ENCODE assay signal across 17 cellular contexts in genomic region chr12:6297170-6297569, GRCh38. TPM values are rescaled to one million over a fixed set of nuclear protein-coding genes. Genes with fewer than 3 reads are reported as not detected.
DNase-seq lines count a peak whose midpoint lies in the region; ATAC-seq and TF ChIP-seq lines count a peak whose summit lies in the region.
"Had no signal": no experiment of that assay in that cellular context is flagged by ENCODE, and none has a peak within 500 bp of the region (broad histone marks: within the 10 kb centered on the region; RNA-seq: fewer than 3 reads in every experiment).

No MANE protein-coding gene starts in this region.

- POLR2A ChIA-PET in IMR-90 (lab: Charles Lee; ENCODE audit: unreplicated experiment), result no interaction called here

- WGBS in GM23248 (ENCODE audit: low coverage in 1 of 2, low lambda C conversion rate in 2 of 2, missing lambda C conversion rate in 2 of 2), 2 experiments, result 87 to 88% methylated on average over 9 to 10 of the region's 10 CpGs
- no CpG with 5 or more reads among the region's 10 CpGs for WGBS in IMR-90 (ENCODE audit: extremely low coverage in 2 of 2, insufficient read length in 1 of 2), 2 experiments
- 89% methylated on average over 9 of the region's 10 CpGs for WGBS in hepatocyte (ENCODE audit: low lambda C conversion rate, missing lambda C conversion rate)
- 44 to 82% methylated on average over 9 of the region's 10 CpGs for WGBS in sigmoid colon, 2 donors

- H2BK120ac ChIP-seq in IMR-90 (ENCODE audit: low read depth, low read length), result 0 out of 2 replicates have a peak overlapping the region, but pooled peaks have one; percentile 17

- no peak for TF ChIP-seq CTCF in IMR-90 (conservative IDR thresholded peaks at IDR 0.05; ENCODE audit: low read depth, low read length)
- TF ChIP-seq CTCF in hepatocyte (IDR thresholded peaks at IDR 0.05; ENCODE audit: poor library complexity), result no peak
- no peak for TF ChIP-seq CTCF in sigmoid colon (IDR thresholded peaks at IDR 0.05)

- no peaks in the 10 kb centered on the region for H4K20me1 ChIP-seq in GM23248 (ENCODE audit: insufficient read depth)
- H4K20me1 ChIP-seq in IMR-90 (ENCODE audit: insufficient read depth, low read length), result no peaks in the 10 kb centered on the region
- H4K20me1 ChIP-seq in hepatocyte (ENCODE audit: insufficient read depth, poor library complexity, severe bottlenecking), result no peaks in the 10 kb centered on the region

- H3K4ac ChIP-seq in IMR-90 (ENCODE audit: low read depth, low read length), result peak overlapping the region; percentile 3; the same call in 1 of the 2 replicates

- no peak overlapping the region for H4K91ac ChIP-seq in IMR-90 (ENCODE audit: insufficient read depth, low read depth, low read length)

- H3K4me3 ChIP-seq in GM23248 (no peak overlapping the region), IMR-90 (ENCODE audit: insufficient read depth, low read depth, low read length) (no peak overlapping the region), hepatocyte (no peak overlapping the region), sigmoid colon (no peak overlapping the region)

- H2BK5ac ChIP-seq in IMR-90 (ENCODE audit: low read depth, low read length, poor library complexity, severe bottlenecking), result no peak overlapping the region

- H3K27ac ChIP-seq in GM23248, result no peak overlapping the region
- peak overlapping the region; percentile 51; the same call in 1 of the 2 replicates for H3K27ac ChIP-seq in IMR-90 (ENCODE audit: insufficient read depth, low read length)
- H3K27ac ChIP-seq in hepatocyte, result peak overlapping the region; percentile 54
- no peak overlapping the region for H3K27ac ChIP-seq in sigmoid colon
- H3K27ac ChIP-seq: KMS-11 had no signal

- H4K5ac ChIP-seq in IMR-90 (ENCODE audit: low read depth, low read length), result peak overlapping the region; percentile 65; the same call in 1 of the 2 replicates

- peak overlapping the region; percentile 7; the same call in 1 of the 2 replicates for H3K14ac ChIP-seq in IMR-90 (replicated peaks; ENCODE audit: low read depth, low read length)

- H2BK20ac ChIP-seq in IMR-90 (ENCODE audit: low read depth, low read length), result peak overlapping the region; percentile 56; the same call in 1 of the 2 replicates

- peak overlapping the region; percentile 71 for H3K18ac ChIP-seq in IMR-90 (ENCODE audit: low read depth, low read length)

- no peaks in the 10 kb centered on the region; a peak in 1 of 4 replicates for H3K79me1 ChIP-seq in IMR-90 (ENCODE audit: low read depth in 1 of 2, low read length in 2 of 2)

- H2AFZ ChIP-seq in GM23248 (0 out of 2 replicates have a peak overlapping the region, but pooled peaks have one; percentile 2), IMR-90 (replicated peaks; ENCODE audit: low read length, poor library complexity) (no peak overlapping the region), hepatocyte (no peak overlapping the region)

- no peak overlapping the region for H3K56ac ChIP-seq in IMR-90 (ENCODE audit: extremely low read depth, insufficient read depth, low read length)

- CTCF ChIA-PET in IMR-90 (lab: Yijun Ruan, JAX), result interaction anchor here (1.0 kb wide), 1 partner anchor 101 kb away, joined by 3 read pairs; no protein-coding TSS in a partner anchor

- peak overlapping the region; percentile 72; the same call in 1 of the 2 replicates for H2AK5ac ChIP-seq in IMR-90 (ENCODE audit: low read depth, low read length)

- dilution Hi-C loops in IMR-90 (cut with HindIII; ENCODE audit: low sequenced_read_pairs, unreplicated experiment), result no loop called here

- H3K9me2 ChIP-seq in GM23248 (ENCODE audit: insufficient read depth) (no peaks in the 10 kb centered on the region), hepatocyte (replicated peaks; ENCODE audit: insufficient read depth) (no peaks in the 10 kb centered on the region)

- H3K9me1 ChIP-seq in IMR-90 (ENCODE audit: insufficient read depth, low read length), result peaks cover 8% of the 10 kb centered on the region; the same call in 1 of the 2 replicates

- H3K9ac ChIP-seq in GM23248 (no peak overlapping the region), IMR-90 (ENCODE audit: low read depth, low read length) (no peak overlapping the region)
- H3K9ac ChIP-seq: KMS-11 had no signal

- H2AK9ac ChIP-seq in IMR-90 (replicated peaks; ENCODE audit: low read depth, low read length, poor library complexity), result no peak overlapping the region

- no peak for DNase-seq in GM23248
- DNase-seq in IMR-90, result no peak
- DNase-seq in hepatocyte (ENCODE audit: low spot score), result no peak
- peak; percentile 14 for DNase-seq in sigmoid colon
- DNase-seq in NCI-H446 (lab: John Stamatoyannopoulos, UW), result no peak
- DNase-seq in NCI-H82 (lab: John Stamatoyannopoulos, UW), result no peak
- no peak for DNase-seq in activated naive CD4-positive, alpha-beta T cell treated with Interleukin-2 at 50 U/mL for 16 hours
- DNase-seq: DMS 273 treated with DMSO at 0.1 percent for 48 hours; NCI-H1417 treated with DMSO at 0.1 percent for 48 hours; NCI-H1930; NCI-H526; NK-92 treated with Interleukin-12 subunit alpha and Interleukin-12 subunit beta, amount 100 ng/mL, for 24 hours; SHP77 treated with DMSO at 0.1 percent for 48 hours; T-helper 1 cell had no signal

- no peak overlapping the region for H3K4me2 ChIP-seq in GM23248 (ENCODE audit: unreplicated experiment)
- no peak overlapping the region for H3K4me2 ChIP-seq in IMR-90 (ENCODE audit: low read depth, low read length)
- no peak overlapping the region for H3K4me2 ChIP-seq in hepatocyte
- H3K4me2 ChIP-seq: KMS-11 had no signal

- peaks cover 30% of the 10 kb centered on the region for H3K4me1 ChIP-seq in GM23248 (ENCODE audit: insufficient read depth)
- H3K4me1 ChIP-seq in IMR-90 (ENCODE audit: control insufficient read depth, insufficient read depth, low read length), result peaks cover 24% of the 10 kb centered on the region
- H3K4me1 ChIP-seq in hepatocyte (ENCODE audit: insufficient read depth), result peaks cover 38% of the 10 kb centered on the region
- H3K4me1 ChIP-seq in sigmoid colon, result peaks cover 0 to 23% (median 16%) of the 10 kb centered on the region in 4 donors

- no peaks in the 10 kb centered on the region for H3K9me3 ChIP-seq in GM23248 (ENCODE audit: low read depth)
- H3K9me3 ChIP-seq in IMR-90 (ENCODE audit: control insufficient read depth, insufficient read depth, low read length), result no peaks in the 10 kb centered on the region
- no peaks in the 10 kb centered on the region for H3K9me3 ChIP-seq in hepatocyte (ENCODE audit: low read depth)
- H3K9me3 ChIP-seq in sigmoid colon, result no peaks in the 10 kb centered on the region

- no peaks in the 10 kb centered on the region for H3K36me3 ChIP-seq in GM23248 (ENCODE audit: low read depth)
- no peaks in the 10 kb centered on the region for H3K36me3 ChIP-seq in IMR-90 (ENCODE audit: control insufficient read depth, insufficient read depth, low read length)
- H3K36me3 ChIP-seq in hepatocyte (replicated peaks; ENCODE audit: insufficient read depth, low read depth), result no peaks in the 10 kb centered on the region
- no peaks in the 10 kb centered on the region for H3K36me3 ChIP-seq in sigmoid colon

- no peak for TF ChIP-seq EP300 in sigmoid colon (IDR thresholded peaks at IDR 0.05)

- peaks cover 21% of the 10 kb centered on the region; the same call in 1 of the 2 replicates for H3F3A ChIP-seq in GM23248 (ENCODE audit: insufficient read depth)

- ATAC-seq in IMR-90 (ENCODE audit: low read depth), result no peak
- no peak for ATAC-seq in HG02870 (IDR thresholded peaks at IDR 0.05; ENCODE audit: unreplicated experiment)

- BruUV-seq in IMR-90 (replicated peaks; lab: Mats Ljungman, UMichigan), result no TSS peak

- TF ChIP-seq POLR2A in IMR-90 (IDR thresholded peaks at IDR 0.05; ENCODE audit: low read depth, low read length) (no peak), sigmoid colon (IDR thresholded peaks at IDR 0.05) (no peak)

- H3K23ac ChIP-seq in IMR-90 (ENCODE audit: low read depth, low read length), result no peak overlapping the region

- intact Hi-C loops in IMR-90 (cut with micrococcal nuclease) (no loop called here), sigmoid colon (cut with DNase I) (no loop called here)

- no peak for TF ChIP-seq RAD21 in IMR-90 (IDR thresholded peaks at IDR 0.05; ENCODE audit: low read length)

- H4K8ac ChIP-seq in IMR-90 (ENCODE audit: low read depth in 2 of 2, low read length in 2 of 2), result peak overlapping the region in 1 of 2 experiments; percentile 13; a peak in 1 of 4 replicates

- in situ Hi-C loops in GM23248 (cut with MboI) (no loop called here), IMR-90 (cut with MboI; ENCODE audit: low sequenced_read_pairs) (loop anchor here (25.0 kb wide), 1 partner anchor 835 kb away; no protein-coding TSS in a partner anchor)

- H2BK15ac ChIP-seq in IMR-90 (ENCODE audit: low read depth, low read length), result peak overlapping the region; percentile 10; the same call in 1 of the 3 replicates

- no peaks in the 10 kb centered on the region for H3K79me2 ChIP-seq in GM23248 (ENCODE audit: insufficient read depth)
- H3K79me2 ChIP-seq in hepatocyte, result no peaks in the 10 kb centered on the region

- H3K27me3 ChIP-seq in GM23248 (replicated peaks; ENCODE audit: insufficient read depth) (no peaks in the 10 kb centered on the region), IMR-90 (ENCODE audit: control insufficient read depth, insufficient read depth, low read length) (no peaks in the 10 kb centered on the region), hepatocyte (no peaks in the 10 kb centered on the region), sigmoid colon (no peaks in the 10 kb centered on the region)

TF ChIP-seq in IMR-90, 13 proteins besides CTCF, POLR2A, EP300 and RAD21 (continues in another document):
- TF ChIP-seq MAZ (IDR thresholded peaks at IDR 0.05; ENCODE audit: borderline replicate concordance, low read depth, low read length), result no peak
- no peak for TF ChIP-seq BHLHE40 (IDR thresholded peaks at IDR 0.05; ENCODE audit: low read depth, low read length)

RNA-seq across cellular contexts. Expression of gene PLEKHG6, which starts 13.3 kb away (rescaled TPM):
- total RNA-seq in GM23248 (2014; rRNA removed; shearing (Covaris generic)), result not detected in 2 replicates
- polyA plus RNA-seq in GM23248 (2016; fragmentation: Nextera tagmentation; extraction: Ambion mirVana) (0.30 TPM in 1 of 2 replicates, not detected in the other), IMR-90 (2012; rRNA removed) (0.10 TPM in 2 replicates), hepatocyte (43.6 and 52.2 TPM in 2 replicates), sigmoid colon (100 to 1,000 TPM in 1 of 3 donors, 10 to 100 TPM in 2; 61.3 to 146 (median 93.6) TPM)
- total RNA-seq in IMR-90 (2012; rRNA removed) (under 0.01 TPM in 2 replicates), hepatocyte (36.3 and 85.7 TPM in 2 replicates), sigmoid colon (1 to 10 TPM in 1 of 4 donors, under 1 TPM in 1, not detected in 2; 0.99 to 2.5 TPM)
- 0.05 and 0.07 TPM in 2 replicates for polyA plus RNA-seq in IMR-90 (2012; cell fraction: cytosol; rRNA removed)
- 0.05 and 0.15 TPM in 2 replicates for polyA plus RNA-seq in IMR-90 (2012; cell fraction: nucleus; rRNA removed; ENCODE audit: low replicate concordance)
- polyA plus RNA-seq: CD14-positive monocyte had no signal

RNA-seq across cellular contexts. Expression of gene TNFRSF1A, which starts 44.7 kb away (rescaled TPM):
- total RNA-seq in GM23248 (2014; rRNA removed; shearing (Covaris generic)), result 247 and 343 TPM in 2 replicates
- polyA plus RNA-seq in GM23248 (2016; fragmentation: Nextera tagmentation; extraction: Ambion mirVana) (183 and 197 TPM in 2 replicates), IMR-90 (2012; rRNA removed) (136 and 138 TPM in 2 replicates), hepatocyte (168 and 188 TPM in 2 replicates), sigmoid colon (100 to 1,000 TPM in 1 of 3 donors, 10 to 100 TPM in 2; 31.7 to 107 (median 74.5) TPM)
- total RNA-seq in IMR-90 (2012; rRNA removed) (79.6 and 86.7 TPM in 2 replicates), hepatocyte (110 and 147 TPM in 2 replicates), sigmoid colon (100 to 1,000 TPM; 135 to 191 (median 176) TPM)
- polyA plus RNA-seq in IMR-90 (2012; cell fraction: cytosol; rRNA removed), result 105 and 167 TPM in 2 replicates
- polyA plus RNA-seq in IMR-90 (2012; cell fraction: nucleus; rRNA removed; ENCODE audit: low replicate concordance), result 102 and 107 TPM in 2 replicates

Comparison
In these comparisons a context has a peak if more than half of its experiments do, and no peak if none do; other contexts are left out.
1. H3K27ac ChIP-seq: peak in IMR-90 (single experiment) and hepatocyte (single experiment); none in GM23248 (single experiment) and sigmoid colon (0 of 4).
2. RNA of gene PLEKHG6, which starts 13.3 kb away (total RNA-seq): 36.3 to 85.7 TPM in hepatocyte; 0.99 to 2.5 TPM in sigmoid colon, not detected in GM23248 and under 0.01 TPM in IMR-90; every median in the first group is over 10 times any median in the second.